In genomic region chr12:40992158-40992557, GRCh38 we compare ENCODE assay signal across 1 cellular context.
TF ChIP-seq lines count a peak whose summit lies in the region.

No MANE protein-coding gene starts in this region.

TF ChIP-seq in GM23338, 12 proteins besides CTCF, POLR2A, EP300 and RAD21 (continued from another document):
- TF ChIP-seq, protein P1, sequence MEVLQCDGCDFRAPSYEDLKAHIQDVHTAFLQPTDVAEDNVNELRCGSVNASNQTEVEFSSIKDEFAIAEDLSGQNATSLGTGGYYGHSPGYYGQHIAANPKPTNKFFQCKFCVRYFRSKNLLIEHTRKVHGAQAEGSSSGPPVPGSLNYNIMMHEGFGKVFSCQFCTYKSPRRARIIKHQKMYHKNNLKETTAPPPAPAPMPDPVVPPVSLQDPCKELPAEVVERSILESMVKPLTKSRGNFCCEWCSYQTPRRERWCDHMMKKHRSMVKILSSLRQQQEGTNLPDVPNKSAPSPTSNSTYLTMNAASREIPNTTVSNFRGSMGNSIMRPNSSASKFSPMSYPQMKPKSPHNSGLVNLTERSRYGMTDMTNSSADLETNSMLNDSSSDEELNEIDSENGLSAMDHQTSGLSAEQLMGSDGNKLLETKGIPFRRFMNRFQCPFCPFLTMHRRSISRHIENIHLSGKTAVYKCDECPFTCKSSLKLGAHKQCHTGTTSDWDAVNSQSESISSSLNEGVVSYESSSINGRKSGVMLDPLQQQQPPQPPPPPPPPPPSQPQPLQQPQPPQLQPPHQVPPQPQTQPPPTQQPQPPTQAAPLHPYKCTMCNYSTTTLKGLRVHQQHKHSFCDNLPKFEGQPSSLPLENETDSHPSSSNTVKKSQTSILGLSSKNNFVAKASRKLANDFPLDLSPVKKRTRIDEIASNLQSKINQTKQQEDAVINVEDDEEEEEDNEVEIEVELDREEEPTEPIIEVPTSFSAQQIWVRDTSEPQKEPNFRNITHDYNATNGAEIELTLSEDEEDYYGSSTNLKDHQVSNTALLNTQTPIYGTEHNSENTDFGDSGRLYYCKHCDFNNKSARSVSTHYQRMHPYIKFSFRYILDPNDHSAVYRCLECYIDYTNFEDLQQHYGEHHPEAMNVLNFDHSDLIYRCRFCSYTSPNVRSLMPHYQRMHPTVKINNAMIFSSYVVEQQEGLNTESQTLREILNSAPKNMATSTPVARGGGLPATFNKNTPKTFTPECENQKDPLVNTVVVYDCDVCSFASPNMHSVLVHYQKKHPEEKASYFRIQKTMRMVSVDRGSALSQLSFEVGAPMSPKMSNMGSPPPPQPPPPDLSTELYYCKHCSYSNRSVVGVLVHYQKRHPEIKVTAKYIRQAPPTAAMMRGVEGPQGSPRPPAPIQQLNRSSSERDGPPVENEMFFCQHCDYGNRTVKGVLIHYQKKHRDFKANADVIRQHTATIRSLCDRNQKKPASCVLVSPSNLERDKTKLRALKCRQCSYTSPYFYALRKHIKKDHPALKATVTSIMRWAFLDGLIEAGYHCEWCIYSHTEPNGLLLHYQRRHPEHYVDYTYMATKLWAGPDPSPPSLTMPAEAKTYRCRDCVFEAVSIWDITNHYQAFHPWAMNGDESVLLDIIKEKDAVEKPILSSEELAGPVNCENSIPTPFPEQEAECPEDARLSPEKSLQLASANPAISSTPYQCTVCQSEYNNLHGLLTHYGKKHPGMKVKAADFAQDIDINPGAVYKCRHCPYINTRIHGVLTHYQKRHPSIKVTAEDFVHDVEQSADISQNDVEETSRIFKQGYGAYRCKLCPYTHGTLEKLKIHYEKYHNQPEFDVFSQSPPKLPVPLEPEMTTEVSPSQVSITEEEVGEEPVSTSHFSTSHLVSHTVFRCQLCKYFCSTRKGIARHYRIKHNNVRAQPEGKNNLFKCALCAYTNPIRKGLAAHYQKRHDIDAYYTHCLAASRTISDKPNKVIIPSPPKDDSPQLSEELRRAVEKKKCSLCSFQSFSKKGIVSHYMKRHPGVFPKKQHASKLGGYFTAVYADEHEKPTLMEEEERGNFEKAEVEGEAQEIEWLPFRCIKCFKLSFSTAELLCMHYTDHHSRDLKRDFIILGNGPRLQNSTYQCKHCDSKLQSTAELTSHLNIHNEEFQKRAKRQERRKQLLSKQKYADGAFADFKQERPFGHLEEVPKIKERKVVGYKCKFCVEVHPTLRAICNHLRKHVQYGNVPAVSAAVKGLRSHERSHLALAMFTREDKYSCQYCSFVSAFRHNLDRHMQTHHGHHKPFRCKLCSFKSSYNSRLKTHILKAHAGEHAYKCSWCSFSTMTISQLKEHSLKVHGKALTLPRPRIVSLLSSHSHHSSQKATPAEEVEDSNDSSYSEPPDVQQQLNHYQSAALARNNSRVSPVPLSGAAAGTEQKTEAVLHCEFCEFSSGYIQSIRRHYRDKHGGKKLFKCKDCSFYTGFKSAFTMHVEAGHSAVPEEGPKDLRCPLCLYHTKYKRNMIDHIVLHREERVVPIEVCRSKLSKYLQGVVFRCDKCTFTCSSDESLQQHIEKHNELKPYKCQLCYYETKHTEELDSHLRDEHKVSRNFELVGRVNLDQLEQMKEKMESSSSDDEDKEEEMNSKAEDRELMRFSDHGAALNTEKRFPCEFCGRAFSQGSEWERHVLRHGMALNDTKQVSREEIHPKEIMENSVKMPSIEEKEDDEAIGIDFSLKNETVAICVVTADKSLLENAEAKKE (CRISPR knock-in tag; IDR thresholded peaks at IDR 0.05) = no peak
- TF ChIP-seq ZNF114 (CRISPR knock-in tag; IDR thresholded peaks at IDR 0.05) (no peak), CREB1 (CRISPR knock-in tag; IDR thresholded peaks at IDR 0.05; ENCODE audit: low read depth) (no peak)
